In the genomic region with DNA sequence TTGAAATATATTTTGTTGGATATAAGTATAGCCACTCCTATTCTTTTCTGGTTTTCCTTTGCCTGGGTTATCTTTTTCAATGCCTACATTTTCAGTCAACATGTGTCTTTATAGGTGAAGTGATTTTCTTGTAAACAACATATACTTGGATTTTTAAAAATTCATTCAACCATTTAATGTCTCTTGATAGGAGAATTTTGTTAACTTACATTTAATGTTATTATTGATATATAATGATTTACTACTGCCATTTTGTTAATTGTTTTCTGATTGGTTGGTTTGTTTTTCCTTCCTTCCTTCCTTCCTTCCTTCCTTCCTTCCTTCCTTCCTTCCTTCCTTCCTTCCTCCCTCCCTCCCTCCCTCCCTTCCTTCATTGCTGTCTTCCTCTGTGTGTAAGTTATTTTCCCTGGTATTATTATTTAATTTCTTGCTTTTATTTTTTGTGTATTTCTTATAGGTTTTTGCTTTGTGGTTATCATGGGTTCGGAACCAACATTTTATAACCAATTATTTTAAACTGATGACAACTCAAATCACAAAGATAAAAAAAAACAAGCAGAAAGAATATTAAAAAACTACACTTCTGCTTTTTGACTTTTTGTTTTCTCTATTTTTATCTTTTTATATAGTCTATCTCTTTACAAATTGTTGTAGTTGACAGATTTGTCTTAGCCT, we compare ENCODE assay signal across 8 cellular contexts.
"Had no signal": no experiment of that assay in that cellular context is flagged by ENCODE, and none has a peak within 500 bp of the region (broad histone marks: within the 10 kb centered on the region; RNA-seq: fewer than 3 reads in every experiment).

No MANE protein-coding gene starts in this region.

- H3K4me3 ChIP-seq: GM12878 had no signal

- DNase-seq: GDM1, GF-D8 had no signal

- ATAC-seq: GM12878 had no signal

- FAIRE-seq: G401.6, GM12878, GM12891, GM12892, GM18507, GM19239 had no signal
